31 cellular contexts compared by ENCODE assay signal in the genomic region with DNA sequence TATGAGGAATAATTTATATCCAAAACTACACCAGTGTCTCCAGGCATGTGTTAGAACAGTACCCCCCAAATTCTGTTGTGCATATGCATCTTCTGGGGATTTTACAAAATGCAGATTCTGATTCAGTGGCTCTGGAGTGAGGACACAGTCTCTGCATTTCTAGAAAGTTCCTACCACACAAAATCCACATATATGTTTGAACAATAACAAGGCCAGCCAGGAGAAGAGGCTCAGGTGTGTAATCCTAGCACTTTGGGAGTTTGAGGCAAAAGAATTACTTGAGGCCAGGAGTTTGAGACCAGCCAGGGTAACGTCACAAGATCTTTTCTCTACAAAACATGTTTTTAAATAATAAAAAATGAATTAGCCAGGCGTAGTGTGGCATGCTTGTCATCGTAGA.
"Had no signal": no experiment of that assay in that cellular context is flagged by ENCODE, and none has a peak within 500 bp of the region (broad histone marks: within the 10 kb centered on the region; RNA-seq: fewer than 3 reads in every experiment).

No MANE protein-coding gene starts in this region.

- H3K4me3 Mint-ChIP-seq: dendritic cell treated with granulocyte-macrophage colony-stimulating factor and Interleukin-4, amounts not matched to agents 40 ng/mL and 50 ng/mL, for 4 days; endodermal cell; mesothelial cell of epicardium; naive thymus-derived CD8-positive, alpha-beta T cell; nephron progenitor cell; stimulated activated effector memory CD8-positive, alpha-beta T cell treated with anti-CD3 and anti-CD28 coated beads, Interleukin-12 subunit alpha, Interleukin-12 subunit beta, amount 100 ng/mL, for 72 hours; type B pancreatic cell had no signal

- H3K4me1 ChIP-seq: colonic mucosa, foreskin keratinocyte, gastroesophageal sphincter, heart left ventricle, prostate gland, right atrium auricular region, stomach, tibial artery had no signal

- H3K4me3 ChIP-seq: colonic mucosa, gastroesophageal sphincter, heart left ventricle, hepatocyte, lung, mucosa of descending colon, prostate gland, right atrium auricular region, smooth muscle cell, stomach, tibial artery had no signal

- H3K9me3 Mint-ChIP-seq: dendritic cell treated with granulocyte-macrophage colony-stimulating factor and Interleukin-4, amounts not matched to agents 40 ng/mL and 50 ng/mL, for 4 days; endodermal cell; naive thymus-derived CD8-positive, alpha-beta T cell; nephron progenitor cell; stimulated activated effector memory CD8-positive, alpha-beta T cell treated with anti-CD3 and anti-CD28 coated beads, Interleukin-12 subunit alpha, Interleukin-12 subunit beta, amount 100 ng/mL, for 72 hours; type B pancreatic cell had no signal

- ATAC-seq: esophagus mucosa; foreskin keratinocyte; gastroesophageal sphincter; heart left ventricle; left lobe of liver; mucosa of descending colon; naive thymus-derived CD8-positive, alpha-beta T cell; sciatic nerve; stimulated activated effector memory CD8-positive, alpha-beta T cell treated with anti-CD3 and anti-CD28 coated beads, Interleukin-12 subunit alpha, Interleukin-12 subunit beta, amount 100 ng/mL, for 72 hours had no signal

- H3K36me3 ChIP-seq: colonic mucosa, gastroesophageal sphincter, heart left ventricle, prostate gland, right atrium auricular region, stomach, tibial artery had no signal

- H3K4me2 ChIP-seq: hepatocyte, smooth muscle cell had no signal

- H3K9me3 ChIP-seq: colonic mucosa, gastroesophageal sphincter, mucosa of descending colon, prostate gland, right atrium auricular region, stomach, tibial artery had no signal

- H2AFZ ChIP-seq: hepatocyte had no signal

- H3K27ac ChIP-seq: colonic mucosa, epithelial cell of prostate, foreskin keratinocyte, gastroesophageal sphincter, heart left ventricle, hepatocyte, prostate gland, right atrium auricular region, stomach, tibial artery had no signal

- H3K36me3 Mint-ChIP-seq: mesothelial cell of epicardium; naive thymus-derived CD8-positive, alpha-beta T cell; stimulated activated effector memory CD8-positive, alpha-beta T cell treated with anti-CD3 and anti-CD28 coated beads, Interleukin-12 subunit alpha, Interleukin-12 subunit beta, amount 100 ng/mL, for 72 hours; type B pancreatic cell had no signal

- DNase-seq: colonic mucosa; effector CD8-positive, alpha-beta T cell; foreskin keratinocyte; heart left ventricle; kidney; mesenchymal stem cell; mucosa of descending colon; naive thymus-derived CD8-positive, alpha-beta T cell; nephron progenitor cell; nucleus accumbens; stimulated activated CD4-positive, alpha-beta T cell treated with anti-CD3 and anti-CD28 coated beads, Interleukin-12 subunit alpha, Interleukin-12 subunit beta, amount 100 ng/mL, for 4 hours; stimulated activated CD4-positive, alpha-beta T cell treated with anti-CD3 and anti-CD28 coated beads, Interleukin-2, amount 100 ng/mL, for 24 hours; stimulated activated CD4-positive, alpha-beta T cell treated with anti-CD3 and anti-CD28 coated beads, Interleukin-4, amount 100 ng/mL, for 24 hours; stimulated activated naive CD4-positive, alpha-beta T cell treated with Interleukin-2 at 50 U/mL for 16 hours; stomach; tibial artery had no signal

- H3K79me2 ChIP-seq: hepatocyte had no signal

- H3K27me3 ChIP-seq: colonic mucosa, right atrium auricular region had no signal

- H3K4me1 Mint-ChIP-seq: endodermal cell; stimulated activated effector memory CD8-positive, alpha-beta T cell treated with anti-CD3 and anti-CD28 coated beads, Interleukin-12 subunit alpha, Interleukin-12 subunit beta, amount 100 ng/mL, for 72 hours had no signal

- H3K27ac Mint-ChIP-seq: dendritic cell treated with granulocyte-macrophage colony-stimulating factor and Interleukin-4, amounts not matched to agents 40 ng/mL and 50 ng/mL, for 4 days; endodermal cell; mesothelial cell of epicardium; naive thymus-derived CD8-positive, alpha-beta T cell; nephron progenitor cell; stimulated activated effector memory CD8-positive, alpha-beta T cell treated with anti-CD3 and anti-CD28 coated beads, Interleukin-12 subunit alpha, Interleukin-12 subunit beta, amount 100 ng/mL, for 72 hours; type B pancreatic cell had no signal
